8 cellular contexts compared by ENCODE assay signal in the genomic region with DNA sequence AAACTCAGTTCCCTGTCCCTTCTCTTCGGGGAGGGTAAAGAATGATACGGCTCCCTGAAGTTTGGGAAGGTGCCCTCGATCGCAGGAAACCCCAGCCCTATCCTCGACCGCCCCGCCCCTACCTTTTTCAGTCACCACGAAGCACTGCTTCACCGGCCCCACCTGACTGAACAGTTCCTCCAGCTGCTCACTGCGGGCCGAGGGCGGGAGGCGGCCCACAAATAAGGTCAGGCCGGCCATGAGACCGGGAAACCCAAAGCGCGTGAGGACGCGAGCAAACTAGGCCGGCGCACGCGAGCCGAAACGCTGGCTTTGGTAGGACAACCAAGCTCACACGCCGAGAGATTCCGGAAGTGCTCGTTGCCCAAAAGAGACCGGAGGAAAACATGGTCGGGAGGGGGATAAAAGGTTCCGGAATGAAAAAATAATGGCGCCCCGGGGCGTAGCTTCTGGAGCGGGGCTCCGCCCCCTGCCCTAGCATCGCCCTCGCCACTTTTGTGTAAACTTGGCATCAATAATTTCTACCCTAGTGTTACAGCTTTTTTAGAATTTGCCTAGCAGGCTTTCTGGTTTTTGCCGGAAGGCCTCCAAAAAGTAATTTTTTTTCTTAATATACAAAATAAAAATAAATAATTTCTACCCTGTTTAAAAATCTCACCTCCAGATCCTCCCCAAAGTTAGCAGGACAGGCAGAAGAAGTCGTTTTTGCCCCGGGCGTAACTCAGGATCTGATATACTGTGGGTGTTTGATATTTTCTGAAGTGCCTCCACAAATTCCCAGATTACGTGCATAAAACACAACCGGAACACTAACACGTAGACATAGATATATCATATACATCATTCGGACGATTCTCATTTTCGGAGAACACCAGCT.
DNase-seq lines count a peak whose midpoint lies in the region; ATAC-seq and TF ChIP-seq lines count a peak whose summit lies in the region.

A gene with protein sequence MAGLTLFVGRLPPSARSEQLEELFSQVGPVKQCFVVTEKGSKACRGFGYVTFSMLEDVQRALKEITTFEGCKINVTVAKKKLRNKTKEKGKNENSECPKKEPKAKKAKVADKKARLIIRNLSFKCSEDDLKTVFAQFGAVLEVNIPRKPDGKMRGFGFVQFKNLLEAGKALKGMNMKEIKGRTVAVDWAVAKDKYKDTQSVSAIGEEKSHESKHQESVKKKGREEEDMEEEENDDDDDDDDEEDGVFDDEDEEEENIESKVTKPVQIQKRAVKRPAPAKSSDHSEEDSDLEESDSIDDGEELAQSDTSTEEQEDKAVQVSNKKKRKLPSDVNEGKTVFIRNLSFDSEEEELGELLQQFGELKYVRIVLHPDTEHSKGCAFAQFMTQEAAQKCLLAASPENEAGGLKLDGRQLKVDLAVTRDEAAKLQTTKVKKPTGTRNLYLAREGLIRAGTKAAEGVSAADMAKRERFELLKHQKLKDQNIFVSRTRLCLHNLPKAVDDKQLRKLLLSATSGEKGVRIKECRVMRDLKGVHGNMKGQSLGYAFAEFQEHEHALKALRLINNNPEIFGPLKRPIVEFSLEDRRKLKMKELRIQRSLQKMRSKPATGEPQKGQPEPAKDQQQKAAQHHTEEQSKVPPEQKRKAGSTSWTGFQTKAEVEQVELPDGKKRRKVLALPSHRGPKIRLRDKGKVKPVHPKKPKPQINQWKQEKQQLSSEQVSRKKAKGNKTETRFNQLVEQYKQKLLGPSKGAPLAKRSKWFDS (minus strand): TSS at position 355 of the 877 bp plus-strand sequence. CDS start 115 bp downstream, at position 240.

- peak; percentile 93 for ATAC-seq in GM18867 (IDR thresholded peaks at IDR 0.05; ENCODE audit: unreplicated experiment)
- peak; percentile 93 for ATAC-seq in HG03097 (IDR thresholded peaks at IDR 0.05; ENCODE audit: low FRiP score, unreplicated experiment)

- peaks cover 19% of the 10 kb centered on the region for H3K36me3 ChIP-seq in iPS-20b (ENCODE audit: insufficient read depth, low read depth, low read length)

- peaks cover 16% of the 10 kb centered on the region for H3K27me3 ChIP-seq in iPS-20b (ENCODE audit: insufficient read depth, low read length)

- peaks cover 4% of the 10 kb centered on the region for H3K4me1 ChIP-seq in iPS-20b (ENCODE audit: insufficient read depth, low read length)

- H3K9ac ChIP-seq in iPS-20b (ENCODE audit: low read depth, low read length): peak within 1 kb of the TSS; percentile 83

- H3K27ac ChIP-seq in VCaP: peak within 1 kb of the TSS; percentile 87
- H3K27ac ChIP-seq in iPS-20b (ENCODE audit: low read length): peak within 1 kb of the TSS; percentile 20
- H3K27ac ChIP-seq in skin epidermis: peak within 1 kb of the TSS; percentile 46 to 93 (median 85)

- peak; percentile 99 for DNase-seq in ACHN
- peak; percentile 91 for DNase-seq in NCI-H2171 treated with DMSO at 0.1 percent for 48 hours (lab: John Stamatoyannopoulos, UW)
- DNase-seq in T47D (ENCODE audit: low read depth in 1 of 2, low spot score in 1 of 2): peak; percentile 71 to 93

- no peak for TF ChIP-seq CTCF in VCaP (conservative IDR thresholded peaks at IDR 0.05)

- in situ Hi-C loops in ACHN (cut with HindIII; ENCODE audit: low pct_ligation_motif_present, low pct_unique_long_range_greater_than_20kb, low sequenced_read_pairs): no loop called here
- in situ Hi-C loops in T47D (cut with HindIII; ENCODE audit: low pct_unique_long_range_greater_than_20kb, low sequenced_read_pairs): no loop called here

- H3K4me3 ChIP-seq in iPS-20b (ENCODE audit: low read length) (peak within 1 kb of the TSS; percentile 82), skin epidermis (peak within 1 kb of the TSS; percentile 48 to 91 (median 68))

- H3K9me3 ChIP-seq in iPS-20b (ENCODE audit: insufficient read depth, low read depth, low read length): no peaks in the 10 kb centered on the region

Comparison
In these comparisons a context has a peak if more than half of its experiments do, and no peak if none do; other contexts are left out.
1. Peak in every context shown above with its lines: DNase-seq, ATAC-seq, H3K4me3 ChIP-seq and H3K27ac ChIP-seq.
2. H3K27ac ChIP-seq: peak in every context shown above with its lines; median percentile 87 in VCaP; 85 in skin epidermis; 20 in iPS-20b.